In genomic region chr10:44382981-44383748, GRCh38 we compare ENCODE assay signal across 10 cellular contexts. TPM values are rescaled to one million over a fixed set of nuclear protein-coding genes. Genes with fewer than 3 reads are reported as not detected.
DNase-seq lines count a peak whose midpoint lies in the region; ATAC-seq, FAIRE-seq and TF ChIP-seq lines count a peak whose summit lies in the region.
"Had no signal": no experiment of that assay in that cellular context is flagged by ENCODE, and none has a peak within 500 bp of the region (broad histone marks: within the 10 kb centered on the region; RNA-seq: fewer than 3 reads in every experiment).

No MANE protein-coding gene starts in this region.

- H3K4me1 Mint-ChIP-seq in activated CD8-positive, alpha-beta memory T cell treated with anti-CD3 and anti-CD28 coated beads, Interleukin-2, amount 10 ng/mL, durations not matched to agents 7 days and 5 days: peaks cover 6% of the 10 kb centered on the region
- H3K4me1 Mint-ChIP-seq in neural crest cell: peaks cover 14% of the 10 kb centered on the region

- H3K4me3 Mint-ChIP-seq in activated CD8-positive, alpha-beta memory T cell treated with anti-CD3 and anti-CD28 coated beads, Interleukin-2, amount 10 ng/mL, durations not matched to agents 7 days and 5 days: no peak overlapping the region
- H3K4me3 Mint-ChIP-seq in neural crest cell: peak overlapping the region; percentile 75
- H3K4me3 Mint-ChIP-seq: activated CD8-positive, alpha-beta T cell treated with anti-CD3 and anti-CD28 coated beads for 36 hours; central memory CD8-positive, alpha-beta T cell; stimulated activated memory B cell treated with anti-CD40 and anti-IgM and Interleukin-4, amounts not matched to agents 10 μg/mL and 1 μg/mL and 100 μg/mL, for 72 hours had no signal

- CTCF ChIA-PET in activated CD8-positive, alpha-beta memory T cell treated with anti-CD3 and anti-CD28 coated beads, Interleukin-2, amount 10 ng/mL, durations not matched to agents 7 days and 5 days (lab: Charles Lee): interaction anchor here (1.3 kb wide), 1 partner anchor 693 kb away, joined by 4 read pairs; no protein-coding TSS in a partner anchor

- H3K4me1 ChIP-seq in upper lobe of right lung: peaks cover 12% of the 10 kb centered on the region

- H3K36me3 ChIP-seq in upper lobe of right lung: no peaks in the 10 kb centered on the region

- H3K36me3 Mint-ChIP-seq in activated CD8-positive, alpha-beta memory T cell treated with anti-CD3 and anti-CD28 coated beads, Interleukin-2, amount 10 ng/mL, durations not matched to agents 7 days and 5 days: no peaks in the 10 kb centered on the region
- peaks cover 4% of the 10 kb centered on the region for H3K36me3 Mint-ChIP-seq in neural crest cell (ENCODE audit: low read depth)
- H3K36me3 Mint-ChIP-seq: stimulated activated memory B cell treated with anti-CD40 and anti-IgM and Interleukin-4, amounts not matched to agents 10 μg/mL and 1 μg/mL and 100 μg/mL, for 72 hours had no signal

- H3K4me3 ChIP-seq in fibroblast of villous mesenchyme (ENCODE audit: low read depth, low read length) (peak overlapping the region; percentile 50), upper lobe of right lung (peak overlapping the region; percentile 56)

- H3K27me3 Mint-ChIP-seq in activated CD8-positive, alpha-beta memory T cell treated with anti-CD3 and anti-CD28 coated beads, Interleukin-2, amount 10 ng/mL, durations not matched to agents 7 days and 5 days: peaks cover 33% of the 10 kb centered on the region
- H3K27me3 Mint-ChIP-seq in neural crest cell (ENCODE audit: low read depth): peaks cover 75% of the 10 kb centered on the region

- H3K27ac Mint-ChIP-seq in activated CD8-positive, alpha-beta memory T cell treated with anti-CD3 and anti-CD28 coated beads, Interleukin-2, amount 10 ng/mL, durations not matched to agents 7 days and 5 days: no peak overlapping the region
- no peak overlapping the region for H3K27ac Mint-ChIP-seq in neural crest cell (ENCODE audit: unreplicated experiment)
- H3K27ac Mint-ChIP-seq: activated CD8-positive, alpha-beta T cell treated with anti-CD3 and anti-CD28 coated beads for 36 hours; stimulated activated memory B cell treated with anti-CD40 and anti-IgM and Interleukin-4, amounts not matched to agents 10 μg/mL and 1 μg/mL and 100 μg/mL, for 72 hours had no signal

- no peak for FAIRE-seq in RCC 7860 (lab: Jason Lieb, UNC)

- no peaks in the 10 kb centered on the region for H3K9me3 ChIP-seq in upper lobe of right lung

- TF ChIP-seq CTCF in fibroblast of villous mesenchyme (IDR thresholded peaks at IDR 0.05; ENCODE audit: insufficient read depth, low read depth, low read length) (no peak), neural crest cell (conservative IDR thresholded peaks at IDR 0.05) (no peak), upper lobe of right lung (IDR thresholded peaks at IDR 0.05) (no peak)

- DNase-seq in activated CD8-positive, alpha-beta memory T cell treated with anti-CD3 and anti-CD28 coated beads, Interleukin-2, amount 10 ng/mL, durations not matched to agents 7 days and 5 days: peak; percentile 9
- no peak for DNase-seq in fibroblast of villous mesenchyme (ENCODE audit: low read depth)
- DNase-seq in neural crest cell (ENCODE audit: low read depth, low spot score): no peak
- DNase-seq in upper lobe of right lung: peak; percentile 35
- DNase-seq in ecto neural progenitor cell (ENCODE audit: low spot score): no peak
- DNase-seq in RCC 7860 (ENCODE audit: low spot score): no peak
- DNase-seq in NCI-H187 treated with DMSO at 0.1 percent for 48 hours (lab: John Stamatoyannopoulos, UW): no peak
- DNase-seq: activated CD8-positive, alpha-beta T cell treated with anti-CD3 and anti-CD28 coated beads for 36 hours had no signal

- no peak overlapping the region for H3K27ac ChIP-seq in upper lobe of right lung

- intact Hi-C loops in upper lobe of right lung (cut with DNase I): no loop called here

- H3K27me3 ChIP-seq in upper lobe of right lung: peaks cover 32% of the 10 kb centered on the region

- ATAC-seq in activated CD8-positive, alpha-beta memory T cell treated with anti-CD3 and anti-CD28 coated beads, Interleukin-2, amount 10 ng/mL, durations not matched to agents 7 days and 5 days: no peak
- no peak for ATAC-seq in upper lobe of right lung
- ATAC-seq: activated CD8-positive, alpha-beta T cell treated with anti-CD3 and anti-CD28 coated beads for 36 hours; stimulated activated memory B cell treated with anti-CD40 and anti-IgM and Interleukin-4, amounts not matched to agents 10 μg/mL and 1 μg/mL and 100 μg/mL, for 72 hours had no signal

- H3K9me3 Mint-ChIP-seq in activated CD8-positive, alpha-beta memory T cell treated with anti-CD3 and anti-CD28 coated beads, Interleukin-2, amount 10 ng/mL, durations not matched to agents 7 days and 5 days (ENCODE audit: low read depth): no peaks in the 10 kb centered on the region
- no peaks in the 10 kb centered on the region for H3K9me3 Mint-ChIP-seq in neural crest cell
- H3K9me3 Mint-ChIP-seq: activated CD8-positive, alpha-beta T cell treated with anti-CD3 and anti-CD28 coated beads for 36 hours; central memory CD8-positive, alpha-beta T cell; stimulated activated memory B cell treated with anti-CD40 and anti-IgM and Interleukin-4, amounts not matched to agents 10 μg/mL and 1 μg/mL and 100 μg/mL, for 72 hours had no signal

RNA-seq across cellular contexts. Expression of gene CXCL12, which starts 1.7 kb away (rescaled TPM):
- not detected for total RNA-seq in activated CD8-positive, alpha-beta memory T cell treated with anti-CD3 and anti-CD28 coated beads, Interleukin-2, amount 10 ng/mL, durations not matched to agents 7 days and 5 days
- total RNA-seq in fibroblast of villous mesenchyme: 67.4 and 69.9 TPM in 2 replicates
- total RNA-seq in neural crest cell: 3.6 and 4.0 TPM in 2 replicates
- total RNA-seq in upper lobe of right lung: 40.8 TPM
- total RNA-seq: activated CD8-positive, alpha-beta T cell treated with anti-CD3 and anti-CD28 coated beads for 36 hours had no signal

Comparison
In these comparisons a context has a peak if more than half of its experiments do, and no peak if none do; other contexts are left out.
1. DNase-seq: peak in activated CD8-positive, alpha-beta memory T cell treated with anti-CD3 and anti-CD28 coated beads, Interleukin-2, amount 10 ng/mL, durations not matched to agents 7 days and 5 days (single experiment) and upper lobe of right lung (single experiment); none in fibroblast of villous mesenchyme (single experiment), neural crest cell (single experiment), ecto neural progenitor cell (single experiment), RCC 7860 (single experiment) and NCI-H187 treated with DMSO at 0.1 percent for 48 hours (single experiment).